24 cellular contexts compared by ENCODE assay signal in genomic region chr4:81519856-81520255, GRCh38.
"Had no signal": no experiment of that assay in that cellular context is flagged by ENCODE, and none has a peak within 500 bp of the region (broad histone marks: within the 10 kb centered on the region; RNA-seq: fewer than 3 reads in every experiment).

No MANE protein-coding gene starts in this region.

- H3K36me3 ChIP-seq: breast epithelium, gastrocnemius medialis, heart left ventricle, neutrophil, pancreas, sigmoid colon, thyroid gland had no signal

- H3K9me3 Mint-ChIP-seq: activated naive CD4-positive, alpha-beta T cell treated with anti-CD3 and anti-CD28 coated beads, Interleukin-2, amount 50 U/mL, for 24 hours; naive thymus-derived CD8-positive, alpha-beta T cell; stimulated activated effector memory CD8-positive, alpha-beta T cell treated with anti-CD3 and anti-CD28 coated beads, Interleukin-12 subunit alpha, Interleukin-12 subunit beta, amount 100 ng/mL, for 72 hours; T-helper 2 cell treated with Interferon-gamma antibody and Interleukin-4, amounts not matched to agents 5 μg/mL and 100 μg/mL, for 36 hours had no signal

- H3K4me1 Mint-ChIP-seq: activated naive CD4-positive, alpha-beta T cell treated with anti-CD3 and anti-CD28 coated beads, Interleukin-2, amount 50 U/mL, for 24 hours; stimulated activated effector memory CD8-positive, alpha-beta T cell treated with anti-CD3 and anti-CD28 coated beads, Interleukin-12 subunit alpha, Interleukin-12 subunit beta, amount 100 ng/mL, for 72 hours had no signal

- DNase-seq: activated CD4-positive, alpha-beta T cell treated with anti-CD3 and anti-CD28 coated beads for 4 hours; activated CD8-positive, alpha-beta T cell treated with anti-CD3 and anti-CD28 coated beads, Interleukin-2, amount 10 ng/mL, durations not matched to agents 7 days and 5 days; activated effector memory CD4-positive, alpha-beta T cell treated with Interleukin-2 at 50 U/mL for 16 hours; activated T-cell treated with anti-CD3 and anti-CD28 coated beads, Interleukin-2, amount 50 U/mL, for 48 hours; cerebellar nuclear complex; effector CD4-positive, alpha-beta T cell; gastrocnemius medialis; heart left ventricle; kidney glomerular epithelial cell; left ventricle myocardium superior; mesenchymal stem cell; naive thymus-derived CD8-positive, alpha-beta T cell; pancreas; sigmoid colon; stimulated activated CD4-positive, alpha-beta T cell treated with anti-CD3 and anti-CD28 coated beads, Interleukin-4, amount 100 ng/mL, for 24 hours; thyroid gland had no signal

- H3K36me3 Mint-ChIP-seq: activated naive CD4-positive, alpha-beta T cell treated with anti-CD3 and anti-CD28 coated beads, Interleukin-2, amount 50 U/mL, for 24 hours; naive thymus-derived CD8-positive, alpha-beta T cell; stimulated activated effector memory CD8-positive, alpha-beta T cell treated with anti-CD3 and anti-CD28 coated beads, Interleukin-12 subunit alpha, Interleukin-12 subunit beta, amount 100 ng/mL, for 72 hours; WTC11 had no signal

- H3K4me1 ChIP-seq: breast epithelium, heart left ventricle, pancreas, sigmoid colon, thyroid gland had no signal

- H3K27ac Mint-ChIP-seq: activated CD8-positive, alpha-beta T cell treated with anti-CD3 and anti-CD28 coated beads, Interleukin-2, amount 10 ng/mL, durations not matched to agents 7 days and 5 days; activated naive CD4-positive, alpha-beta T cell treated with anti-CD3 and anti-CD28 coated beads, Interleukin-2, amount 50 U/mL, for 24 hours; naive thymus-derived CD8-positive, alpha-beta T cell; stimulated activated effector memory CD8-positive, alpha-beta T cell treated with anti-CD3 and anti-CD28 coated beads, Interleukin-12 subunit alpha, Interleukin-12 subunit beta, amount 100 ng/mL, for 72 hours; T-helper 2 cell treated with Interferon-gamma antibody and Interleukin-4, amounts not matched to agents 5 μg/mL and 100 μg/mL, for 36 hours; WTC11 had no signal

- H3K4me3 Mint-ChIP-seq: activated CD8-positive, alpha-beta T cell treated with anti-CD3 and anti-CD28 coated beads, Interleukin-2, amount 10 ng/mL, durations not matched to agents 7 days and 5 days; activated naive CD4-positive, alpha-beta T cell treated with anti-CD3 and anti-CD28 coated beads, Interleukin-2, amount 50 U/mL, for 24 hours; naive thymus-derived CD8-positive, alpha-beta T cell; stimulated activated effector memory CD8-positive, alpha-beta T cell treated with anti-CD3 and anti-CD28 coated beads, Interleukin-12 subunit alpha, Interleukin-12 subunit beta, amount 100 ng/mL, for 72 hours; T-helper 2 cell treated with Interferon-gamma antibody and Interleukin-4, amounts not matched to agents 5 μg/mL and 100 μg/mL, for 36 hours; WTC11 had no signal

- H3K4me3 ChIP-seq: breast epithelium, gastrocnemius medialis, heart left ventricle, pancreas, sigmoid colon, thyroid gland had no signal

- H3K27me3 Mint-ChIP-seq: activated naive CD4-positive, alpha-beta T cell treated with anti-CD3 and anti-CD28 coated beads, Interleukin-2, amount 50 U/mL, for 24 hours; naive thymus-derived CD8-positive, alpha-beta T cell had no signal

- FAIRE-seq: astrocyte, pancreas had no signal

- H3K9me3 ChIP-seq: breast epithelium, gastrocnemius medialis, heart left ventricle, neutrophil, pancreas, sigmoid colon, thyroid gland had no signal

- ATAC-seq: activated CD8-positive, alpha-beta T cell treated with anti-CD3 and anti-CD28 coated beads, Interleukin-2, amount 10 ng/mL, durations not matched to agents 7 days and 5 days; esophagus mucosa; gastrocnemius medialis; heart left ventricle; left ventricle myocardium superior; naive thymus-derived CD8-positive, alpha-beta T cell; pancreas; stimulated activated effector memory CD8-positive, alpha-beta T cell treated with anti-CD3 and anti-CD28 coated beads, Interleukin-12 subunit alpha, Interleukin-12 subunit beta, amount 100 ng/mL, for 72 hours had no signal

- H3K27me3 ChIP-seq: breast epithelium, gastrocnemius medialis, heart left ventricle, neutrophil, sigmoid colon, thyroid gland had no signal

- H3K27ac ChIP-seq: breast epithelium, gastrocnemius medialis, heart left ventricle, neutrophil, pancreas, sigmoid colon, thyroid gland had no signal
